In the genomic region with DNA sequence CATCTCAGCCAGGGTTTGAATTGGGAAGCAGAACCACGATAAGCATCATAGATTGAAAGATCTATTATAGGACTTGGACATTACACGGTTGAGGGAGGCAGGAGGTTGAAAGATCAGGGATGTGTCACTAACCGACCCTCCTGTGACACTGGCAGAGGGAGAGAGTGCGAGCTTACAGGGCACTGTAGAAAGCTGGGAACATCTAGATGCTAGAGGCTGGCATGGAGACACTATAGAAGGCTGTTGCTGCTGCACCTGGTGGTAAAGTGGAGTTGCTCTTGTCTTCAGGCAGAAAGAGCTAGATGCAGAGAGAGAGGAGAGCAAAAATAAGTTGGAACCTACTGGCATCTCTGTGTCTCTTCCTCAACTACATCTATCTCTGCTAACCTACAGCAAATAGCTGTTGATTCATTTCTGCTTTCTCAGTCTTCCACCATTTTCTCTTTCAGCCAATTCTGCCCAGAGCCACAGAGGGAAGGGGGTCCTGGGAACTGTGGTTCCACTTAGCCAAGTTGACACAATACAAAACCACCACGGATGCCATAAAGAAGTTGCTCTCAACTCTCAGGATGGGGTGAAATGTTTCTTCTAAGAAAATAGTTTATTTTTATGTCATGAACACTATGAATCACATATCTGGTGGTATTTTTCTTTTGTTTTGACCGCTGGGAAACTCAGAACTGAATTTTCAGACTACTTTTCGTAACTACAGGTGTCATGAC, we compare ENCODE assay signal across 1 cellular context.
TF ChIP-seq lines count a peak whose summit lies in the region.

No MANE protein-coding gene starts in this region.

TF ChIP-seq in SK-N-SH treated with all-trans-retinoic acid at 6 μM for 48 hours, 23 proteins besides CTCF, POLR2A, EP300 and RAD21 (continued from another document):
- no peak for TF ChIP-seq PPARA (CRISPR knock-in tag; IDR thresholded peaks at IDR 0.05; ENCODE audit: borderline replicate concordance)
- TF ChIP-seq ZNF8 (CRISPR knock-in tag; IDR thresholded peaks at IDR 0.05) = no peak
- no peak for TF ChIP-seq SNAI2 (CRISPR knock-in tag; IDR thresholded peaks at IDR 0.05)
- no peak for TF ChIP-seq BACH2 (CRISPR knock-in tag; IDR thresholded peaks at IDR 0.05; ENCODE audit: borderline replicate concordance)
- TF ChIP-seq, protein P1, sequence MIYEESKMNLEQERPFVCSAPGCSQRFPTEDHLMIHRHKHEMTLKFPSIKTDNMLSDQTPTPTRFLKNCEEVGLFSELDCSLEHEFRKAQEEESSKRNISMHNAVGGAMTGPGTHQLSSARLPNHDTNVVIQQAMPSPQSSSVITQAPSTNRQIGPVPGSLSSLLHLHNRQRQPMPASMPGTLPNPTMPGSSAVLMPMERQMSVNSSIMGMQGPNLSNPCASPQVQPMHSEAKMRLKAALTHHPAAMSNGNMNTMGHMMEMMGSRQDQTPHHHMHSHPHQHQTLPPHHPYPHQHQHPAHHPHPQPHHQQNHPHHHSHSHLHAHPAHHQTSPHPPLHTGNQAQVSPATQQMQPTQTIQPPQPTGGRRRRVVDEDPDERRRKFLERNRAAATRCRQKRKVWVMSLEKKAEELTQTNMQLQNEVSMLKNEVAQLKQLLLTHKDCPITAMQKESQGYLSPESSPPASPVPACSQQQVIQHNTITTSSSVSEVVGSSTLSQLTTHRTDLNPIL (CRISPR knock-in tag; IDR thresholded peaks at IDR 0.05; ENCODE audit: low read depth) = no peak
TF ChIP-seq in SK-N-SH treated with all-trans-retinoic acid at 6 μM for 48 hours: peak in this region for 0.
